26 cellular contexts compared by ENCODE assay signal in genomic region chr2:14751581-14751980, GRCh38.
DNase-seq lines count a peak whose midpoint lies in the region; ATAC-seq, FAIRE-seq and TF ChIP-seq lines count a peak whose summit lies in the region.
"Had no signal": no experiment of that assay in that cellular context is flagged by ENCODE, and none has a peak within 500 bp of the region (broad histone marks: within the 10 kb centered on the region; RNA-seq: fewer than 3 reads in every experiment).

No MANE protein-coding gene starts in this region.

- H3K36me3 ChIP-seq in bronchial epithelial cell (ENCODE audit: control insufficient read depth, insufficient read depth, low read length) (no peaks in the 10 kb centered on the region), mucosa of descending colon (ENCODE audit: low read depth) (no peaks in the 10 kb centered on the region)
- H3K36me3 ChIP-seq: lower lobe of right lung, neural progenitor cell had no signal

- intact Hi-C loops in mucosa of descending colon (cut with DNase I, micrococcal nuclease), result no loop called here

- TF ChIP-seq CTCF in bronchial epithelial cell (IDR thresholded peaks at IDR 0.05; ENCODE audit: insufficient read depth, low read length, severe bottlenecking) (no peak), omental fat pad (IDR thresholded peaks at IDR 0.05) (no peak), mucosa of descending colon (IDR thresholded peaks at IDR 0.05) (no peak)

- DNase-seq in COR-L47 (lab: John Stamatoyannopoulos, UW) (peak; percentile 64), LoVo (ENCODE audit: low spot score) (peak; percentile 10), NCI-H748 treated with DMSO at 0.1 percent for 48 hours (lab: John Stamatoyannopoulos, UW) (peak; percentile 7), bronchial epithelial cell (ENCODE audit: low read depth) (peak; percentile 58), inferior parietal cortex (ENCODE audit: extremely low spot score) (no peak), omental fat pad (ENCODE audit: low spot score) (no peak), mucosa of descending colon (no peak)
- DNase-seq: activated CD4-positive, alpha-beta T cell treated with anti-CD3 and anti-CD28 coated beads for 36 hours; activated naive CD4-positive, alpha-beta T cell treated with anti-CD3 and anti-CD28 coated beads, Interleukin-2, amount 50 U/mL, for 16 hours; activated T-cell treated with anti-CD3 and anti-CD28 coated beads, Interleukin-2, amount 50 U/mL, for 72 hours; C1 segment of cervical spinal cord; central memory CD4-positive, alpha-beta T cell; dermis blood vessel endothelial cell; immature natural killer cell; lower lobe of right lung; MM.1S; NCI-H187 treated with DMSO at 0.1 percent for 48 hours; NCI-H526 treated with DMSO at 0.1 percent for 48 hours; substantia nigra had no signal

- H3K27me3 ChIP-seq in bronchial epithelial cell (ENCODE audit: control insufficient read depth, insufficient read depth, low read length), result no peaks in the 10 kb centered on the region
- H3K27me3 ChIP-seq: neural progenitor cell had no signal

- no peaks in the 10 kb centered on the region for H3K4me1 ChIP-seq in mucosa of descending colon (ENCODE audit: low read depth)
- H3K4me1 ChIP-seq: lower lobe of right lung, neural progenitor cell had no signal

- H3K9me3 ChIP-seq in mucosa of descending colon, result no peaks in the 10 kb centered on the region
- H3K9me3 ChIP-seq: lower lobe of right lung had no signal

- H3K4me3 ChIP-seq in bronchial epithelial cell (ENCODE audit: low read depth, low read length) (no peak overlapping the region), mucosa of descending colon (no peak overlapping the region)
- H3K4me3 ChIP-seq: lower lobe of right lung, neural progenitor cell had no signal

- no peak for FAIRE-seq in bronchial epithelial cell (lab: Jason Lieb, UNC)
- FAIRE-seq: D721Med, endothelial cell of umbilical vein, G401.6, H54, urothelium cell line had no signal

- ATAC-seq in omental fat pad (ENCODE audit: low FRiP score) (no peak), HG03354 (IDR thresholded peaks at IDR 0.05; ENCODE audit: poor library complexity, severe bottlenecking, unreplicated experiment) (no peak), mucosa of descending colon (no peak)
- ATAC-seq: activated CD4-positive, alpha-beta T cell treated with anti-CD3 and anti-CD28 coated beads for 36 hours; activated T-cell treated with anti-CD3 and anti-CD28 coated beads, Interleukin-2, amount 50 U/mL, for 72 hours; lower lobe of right lung had no signal

Comparison
In these comparisons a context has a peak if more than half of its experiments do, and no peak if none do; other contexts are left out.
1. DNase-seq: peak in COR-L47 (single experiment), LoVo (single experiment), NCI-H748 treated with DMSO at 0.1 percent for 48 hours (single experiment) and bronchial epithelial cell (single experiment); none in inferior parietal cortex (single experiment), omental fat pad (single experiment) and mucosa of descending colon (0 of 3).